Comparison of ENCODE assay signal across 1 cellular context in the genomic region with DNA sequence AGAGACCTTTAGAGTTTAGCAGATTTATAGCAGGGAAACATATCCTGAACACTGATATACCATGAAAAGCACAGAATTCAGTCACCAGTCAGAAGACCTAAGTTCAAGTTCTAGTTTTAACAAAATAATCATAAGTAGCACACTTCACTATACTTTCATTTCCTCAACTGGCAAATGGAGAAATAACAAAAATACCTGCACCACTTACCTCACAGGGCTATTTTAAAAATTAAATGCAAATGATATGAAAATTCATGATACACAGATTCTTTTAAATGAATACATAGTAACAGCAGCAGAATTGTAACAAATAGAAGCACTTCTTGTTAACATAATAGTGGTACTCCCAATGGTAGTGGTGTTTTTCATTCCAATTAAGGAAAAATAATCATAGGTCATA.
TF ChIP-seq lines count a peak whose summit lies in the region.

No MANE protein-coding gene starts in this region.

TF ChIP-seq in GM12878, 131 proteins besides CTCF, POLR2A, EP300 and RAD21 (continued from another document):
- TF ChIP-seq, protein P1, sequence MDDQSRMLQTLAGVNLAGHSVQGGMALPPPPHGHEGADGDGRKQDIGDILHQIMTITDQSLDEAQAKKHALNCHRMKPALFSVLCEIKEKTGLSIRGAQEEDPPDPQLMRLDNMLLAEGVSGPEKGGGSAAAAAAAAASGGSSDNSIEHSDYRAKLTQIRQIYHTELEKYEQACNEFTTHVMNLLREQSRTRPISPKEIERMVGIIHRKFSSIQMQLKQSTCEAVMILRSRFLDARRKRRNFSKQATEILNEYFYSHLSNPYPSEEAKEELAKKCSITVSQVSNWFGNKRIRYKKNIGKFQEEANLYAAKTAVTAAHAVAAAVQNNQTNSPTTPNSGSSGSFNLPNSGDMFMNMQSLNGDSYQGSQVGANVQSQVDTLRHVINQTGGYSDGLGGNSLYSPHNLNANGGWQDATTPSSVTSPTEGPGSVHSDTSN (IDR thresholded peaks at IDR 0.05; ENCODE audit: insufficient replicate concordance, low read depth, low read length): no peak
- TF ChIP-seq JUNB (IDR thresholded peaks at IDR 0.05) (peak; percentile 46), STAT3 (IDR thresholded peaks at IDR 0.05; ENCODE audit: low read depth, low read length) (no peak), MEF2A (IDR thresholded peaks at IDR 0.05; ENCODE audit: insufficient read depth, low read depth, low read length) (peak; percentile 90), CREM (IDR thresholded peaks at IDR 0.05; ENCODE audit: low read depth) (0 out of 2 replicates have a peak, but pooled peaks have one; percentile 33), BRCA1 (IDR thresholded peaks at IDR 0.05; ENCODE audit: low read depth, low read length) (no peak), NFIC (IDR thresholded peaks at IDR 0.05; ENCODE audit: low read depth, low read length) (peak; percentile 72; the same call in 1 of the 2 replicates), NRF1 (conservative IDR thresholded peaks at IDR 0.05; ENCODE audit: low read depth, low read length) (no peak), SPI1 (IDR thresholded peaks at IDR 0.05; ENCODE audit: borderline replicate concordance, insufficient read depth, low read depth, low read length) (peak; percentile 51), ZNF207 (IDR thresholded peaks at IDR 0.05; ENCODE audit: borderline replicate concordance) (no peak), ZZZ3 (IDR thresholded peaks at IDR 0.05; ENCODE audit: control insufficient read depth, insufficient read length, low read depth) (no peak)
